Comparison of ENCODE assay signal across 13 cellular contexts in genomic region chr6:125943528-125944433, GRCh38. TPM values are rescaled to one million over a fixed set of nuclear protein-coding genes. Genes with fewer than 3 reads are reported as not detected.
DNase-seq lines count a peak whose midpoint lies in the region; ATAC-seq, FAIRE-seq and TF ChIP-seq lines count a peak whose summit lies in the region.
"Had no signal": no experiment of that assay in that cellular context is flagged by ENCODE, and none has a peak within 500 bp of the region (broad histone marks: within the 10 kb centered on the region; RNA-seq: fewer than 3 reads in every experiment).

No MANE protein-coding gene starts in this region.

- no peak overlapping the region for H3K4me3 Mint-ChIP-seq in CD8-positive, alpha-beta T cell

- H3K36me3 Mint-ChIP-seq in CD8-positive, alpha-beta T cell, result no peaks in the 10 kb centered on the region

- H3K79me2 ChIP-seq in MM.1S (ENCODE audit: low read length), result no peaks in the 10 kb centered on the region

- H3K27ac ChIP-seq in HEK293 (ENCODE audit: extremely low read depth, low read depth, low read length) (no peak overlapping the region), ascending aorta (peak overlapping the region; percentile 50 to 56), layer of hippocampus (ENCODE audit: low read depth, low read length) (peak overlapping the region; percentile 21), small intestine (ENCODE audit: low read depth in 1 of 2, low read length in 1 of 2) (peak overlapping the region; percentile 84 to 89), MM.1S (ENCODE audit: low read length) (no peak overlapping the region)
- H3K27ac ChIP-seq in CD8-positive, alpha-beta T cell (ENCODE audit: low read depth, low read length), result no peak overlapping the region
- H3K27ac ChIP-seq: KMS-11 had no signal

- FAIRE-seq in small intestine (lab: Jason Lieb, UNC), result no peak
- FAIRE-seq: GM18507 had no signal

- ATAC-seq in CD8-positive, alpha-beta T cell, result no peak

- no peaks in the 10 kb centered on the region for H3F3A ChIP-seq in MM.1S (ENCODE audit: insufficient read depth, low read length)

- H3K4me3 ChIP-seq in HEK293 (ENCODE audit: low read depth, low read length) (no peak overlapping the region), ascending aorta (no peak overlapping the region), small intestine (ENCODE audit: low read depth in 1 of 2, low read length in 2 of 2) (no peak overlapping the region), MM.1S (ENCODE audit: low read length) (no peak overlapping the region)
- H3K4me3 ChIP-seq in CD8-positive, alpha-beta T cell (ENCODE audit: low read depth, low read length), result no peak overlapping the region

- H3K4me1 Mint-ChIP-seq in CD8-positive, alpha-beta T cell (ENCODE audit: low read depth), result no peaks in the 10 kb centered on the region

- CTCF ChIA-PET in HEK293 (lab: Yijun Ruan, JAX), result interaction anchor here (0.7 to 6.7 kb wide), 8 partner anchors 14 to 163 kb away, joined by 3 to 47 read pairs (median 4); partner anchors contain the start of genes HINT3 and NCOA7
- CTCF ChIA-PET in CD8-positive, alpha-beta T cell (lab: Charles Lee), result interaction anchor here (0.6 to 1.9 kb wide), 4 partner anchors 31 to 633 kb away, joined by 3 to 6 read pairs (median 3); no protein-coding TSS in a partner anchor

- H3K9me3 ChIP-seq in HEK293 (ENCODE audit: control insufficient read depth, insufficient read depth, low read depth, low read length) (no peaks in the 10 kb centered on the region), ascending aorta (no peaks in the 10 kb centered on the region), small intestine (ENCODE audit: control insufficient read depth, low read depth) (no peaks in the 10 kb centered on the region), MM.1S (replicated peaks; ENCODE audit: insufficient read depth, low read length) (no peaks in the 10 kb centered on the region)
- H3K9me3 ChIP-seq in CD8-positive, alpha-beta T cell (ENCODE audit: low read length), result no peaks in the 10 kb centered on the region
- H3K9me3 ChIP-seq: BE2C had no signal

- H3K27me3 ChIP-seq in ascending aorta (no peaks in the 10 kb centered on the region), layer of hippocampus (ENCODE audit: control insufficient read depth, insufficient read depth, low read length) (no peaks in the 10 kb centered on the region), small intestine (ENCODE audit: control insufficient read depth in 2 of 2, insufficient read depth in 2 of 2, low read length in 2 of 2) (no peaks in the 10 kb centered on the region), MM.1S (replicated peaks; ENCODE audit: insufficient read depth, low read length) (no peaks in the 10 kb centered on the region)
- no peaks in the 10 kb centered on the region for H3K27me3 ChIP-seq in CD8-positive, alpha-beta T cell (ENCODE audit: insufficient read depth, low read length)
- H3K27me3 ChIP-seq: BE2C had no signal

- H3K4me2 ChIP-seq in MM.1S (ENCODE audit: low read depth, low read length), result no peak overlapping the region
- H3K4me2 ChIP-seq: KMS-11 had no signal

- WGBS in small intestine, 3 donors, result 30 to 63% (median 40%) methylated on average over 4 of the region's 4 CpGs

- H3K27me3 Mint-ChIP-seq in CD8-positive, alpha-beta T cell (ENCODE audit: low read depth), result peaks cover 16% of the 10 kb centered on the region

- DNase-seq in ascending aorta (ENCODE audit: low spot score in 2 of 2) (no peak), small intestine (peak; percentile 75), DMS79 treated with DMSO at 0.1 percent for 48 hours (lab: John Stamatoyannopoulos, UW) (no peak), MM.1S (no peak)
- no peak for DNase-seq in CD8-positive, alpha-beta T cell
- no peak for DNase-seq in central memory CD4-positive, alpha-beta T cell
- DNase-seq: BE2C; effector CD4-positive, alpha-beta T cell; NCI-H2171 had no signal

- POLR2A ChIA-PET in HEK293 (lab: Yijun Ruan, JAX), result interaction anchor here (0.8 to 1.2 kb wide), 2 partner anchors 13 to 153 kb away, joined by 4 read pairs; partner anchors contain the start of genes HINT3 and NCOA7
- POLR2A ChIA-PET in CD8-positive, alpha-beta T cell (lab: Charles Lee), result interaction anchor here (0.8 kb wide), 1 partner anchor 9 kb away, joined by 3 read pairs; no protein-coding TSS in a partner anchor

- no peaks in the 10 kb centered on the region for H3K36me3 ChIP-seq in HEK293 (ENCODE audit: control insufficient read depth in 2 of 2, insufficient read depth in 1 of 2, low read length in 2 of 2)
- H3K36me3 ChIP-seq in ascending aorta, result no peaks in the 10 kb centered on the region
- H3K36me3 ChIP-seq in small intestine (ENCODE audit: control insufficient read depth in 2 of 2, insufficient read depth in 2 of 2, low read length in 2 of 2), result no peaks in the 10 kb centered on the region
- H3K36me3 ChIP-seq in CD8-positive, alpha-beta T cell (ENCODE audit: insufficient read depth, low read length), result no peaks in the 10 kb centered on the region
- H3K36me3 ChIP-seq in MM.1S (replicated peaks; ENCODE audit: insufficient read depth, low read length), result no peaks in the 10 kb centered on the region
- H3K36me3 ChIP-seq: BE2C had no signal

- no peaks in the 10 kb centered on the region for H3K9me3 Mint-ChIP-seq in CD8-positive, alpha-beta T cell

- no peaks in the 10 kb centered on the region for H3K9me2 ChIP-seq in MM.1S (replicated peaks; ENCODE audit: insufficient read depth, low read length)

- peaks cover 10% of the 10 kb centered on the region for H3K4me1 ChIP-seq in HEK293 (ENCODE audit: control insufficient read depth, insufficient read depth, low read length)
- H3K4me1 ChIP-seq in ascending aorta, result peaks cover 7 to 18% of the 10 kb centered on the region in 2 donors
- peaks cover 5 to 8% of the 10 kb centered on the region in 2 donors for H3K4me1 ChIP-seq in small intestine (ENCODE audit: control insufficient read depth in 2 of 2, insufficient read depth in 1 of 2, low read depth in 1 of 2, low read length in 1 of 2)
- no peaks in the 10 kb centered on the region for H3K4me1 ChIP-seq in CD8-positive, alpha-beta T cell (ENCODE audit: insufficient read depth, low read length)
- no peaks in the 10 kb centered on the region for H3K4me1 ChIP-seq in MM.1S (ENCODE audit: low read length)

- intact Hi-C loops in ascending aorta (cut with DNase I), result no loop called here
- intact Hi-C loops in CD8-positive, alpha-beta T cell (cut with DNase I, micrococcal nuclease), result no loop called here

- H4K20me1 ChIP-seq in MM.1S (ENCODE audit: insufficient read depth, low read length), result no peaks in the 10 kb centered on the region

- H3K9ac ChIP-seq in MM.1S (ENCODE audit: low read length), result no peak overlapping the region
- H3K9ac ChIP-seq: KMS-11 had no signal

- TF ChIP-seq CTCF in HEK293 (tag by site-specific recombination; IDR thresholded peaks at IDR 0.05), result no peak
- no peak for TF ChIP-seq CTCF in ascending aorta (IDR thresholded peaks at IDR 0.05)
- TF ChIP-seq CTCF in CD8-positive, alpha-beta T cell (IDR thresholded peaks at IDR 0.05), result no peak
- no peak for TF ChIP-seq CTCF in MM.1S (IDR thresholded peaks at IDR 0.05; ENCODE audit: low read length)

- H2AFZ ChIP-seq in MM.1S (ENCODE audit: low read length), result no peak overlapping the region

- no peak overlapping the region for H3K27ac Mint-ChIP-seq in CD8-positive, alpha-beta T cell

TF ChIP-seq in HEK293, 187 proteins besides CTCF, POLR2A, EP300 and RAD21:
- no peak for TF ChIP-seq ZNF600 (tag by site-specific recombination; IDR thresholded peaks at IDR 0.05)
- TF ChIP-seq PRDM1 (tag by site-specific recombination; IDR thresholded peaks at IDR 0.05), result 0 out of 2 replicates have a peak, but pooled peaks have one; percentile 29

RNA-seq across cellular contexts. Expression of gene HINT3, which starts 12.8 kb away (rescaled TPM):
- total RNA-seq in ascending aorta, result 5.2 TPM
- 10 to 100 TPM; 11.1 to 14.3 (median 14.1) TPM for polyA plus RNA-seq in small intestine
- 10 to 100 TPM; 14.2 to 15.4 TPM for total RNA-seq in CD8-positive, alpha-beta T cell

RNA-seq across cellular contexts. Expression of gene TRMT11, which starts 42.6 kb away (rescaled TPM):
- total RNA-seq in ascending aorta, result 44.6 TPM
- polyA plus RNA-seq in small intestine, result 10 to 100 TPM; 11.1 to 15.0 (median 13.7) TPM
- 10 to 100 TPM; 19.0 to 19.4 TPM for total RNA-seq in CD8-positive, alpha-beta T cell

Comparison
In these comparisons a context has a peak if more than half of its experiments do, and no peak if none do; other contexts are left out.
1. H3K27ac ChIP-seq: peak in ascending aorta (2 of 2), layer of hippocampus (single experiment) and small intestine (2 of 2); none in HEK293 (single experiment), CD8-positive, alpha-beta T cell (single experiment) and MM.1S (single experiment).